In the genomic region with DNA sequence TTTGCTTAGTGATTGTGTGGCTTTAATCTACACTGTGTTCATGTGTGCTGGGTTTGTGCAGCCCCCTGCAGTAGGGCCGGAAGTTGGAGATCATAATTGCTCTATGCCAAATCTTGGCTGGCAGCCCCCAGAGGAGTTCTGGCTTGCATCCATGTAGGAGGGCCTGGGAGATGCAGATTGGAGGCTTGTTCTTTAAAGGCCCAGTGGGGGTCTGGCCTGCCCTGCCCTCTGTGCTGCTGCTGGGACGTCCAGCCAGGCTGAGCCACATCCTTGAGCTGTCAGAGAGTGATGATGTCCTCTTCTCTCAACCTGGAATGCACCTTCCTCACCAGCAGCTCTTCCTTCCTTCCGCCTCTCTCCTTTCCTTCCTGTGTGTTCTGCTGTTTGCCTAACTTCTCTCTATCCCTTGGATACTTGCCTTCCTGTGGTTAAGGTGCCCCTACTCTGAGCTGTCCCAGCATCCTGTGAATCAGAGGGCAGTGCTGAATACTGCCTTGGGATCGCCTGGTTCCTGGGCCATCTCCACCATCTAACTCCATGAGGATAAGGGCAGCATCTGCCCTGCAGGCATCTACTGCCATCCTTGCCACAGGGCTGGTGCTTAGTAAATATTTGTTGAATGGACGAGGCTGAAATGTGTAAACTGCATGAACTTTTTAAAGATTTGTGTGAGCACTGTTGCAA, we compare ENCODE assay signal across 13 cellular contexts. TPM values are rescaled to one million over a fixed set of nuclear protein-coding genes. Genes with fewer than 3 reads are reported as not detected.
DNase-seq lines count a peak whose midpoint lies in the region; ATAC-seq and TF ChIP-seq lines count a peak whose summit lies in the region.
"Had no signal": no experiment of that assay in that cellular context is flagged by ENCODE, and none has a peak within 500 bp of the region (broad histone marks: within the 10 kb centered on the region; RNA-seq: fewer than 3 reads in every experiment).

No MANE protein-coding gene starts in this region.

- H2AFZ ChIP-seq in GM23248 (no peak overlapping the region), osteoblast (ENCODE audit: low read length) (no peak overlapping the region)

- peaks cover 100% of the 10 kb centered on the region for H3K79me2 ChIP-seq in GM23248 (ENCODE audit: insufficient read depth)
- H3K79me2 ChIP-seq in osteoblast (ENCODE audit: insufficient read depth, low read length), result peaks cover 94% of the 10 kb centered on the region

- peak overlapping the region; percentile 57 for H3K27ac Mint-ChIP-seq in endothelial cell (ENCODE audit: unreplicated experiment)
- H3K27ac Mint-ChIP-seq: natural killer cell had no signal

- peak; percentile 35 for DNase-seq in GM23248
- DNase-seq in SJCRH30, result peak; percentile 73 to 76
- DNase-seq in endothelial cell (ENCODE audit: low spot score), result peak; percentile 13
- DNase-seq in osteoblast (ENCODE audit: insufficient read length, low spot score, missing footprints), result peak; percentile 86
- no peak for DNase-seq in NCI-H526 (lab: John Stamatoyannopoulos, UW)
- no peak for DNase-seq in KG1 (lab: John Stamatoyannopoulos, UW)
- DNase-seq: activated CD8-positive, alpha-beta memory T cell treated with anti-CD3 and anti-CD28 coated beads, Interleukin-2, amount 50 U/mL, for 48 hours; left cardiac atrium; natural killer cell; NCI-H345 had no signal

- in situ Hi-C loops in GM23248 (cut with MboI), result no loop called here

- H4K20me1 ChIP-seq in GM23248 (ENCODE audit: insufficient read depth) (peaks cover 7% of the 10 kb centered on the region; the same call in 1 of the 2 replicates), osteoblast (ENCODE audit: insufficient read depth, low read length) (peaks cover 30% of the 10 kb centered on the region)

- H3K9ac ChIP-seq in GM23248, result no peak overlapping the region

- H3K4me1 ChIP-seq in GM23248 (ENCODE audit: insufficient read depth) (peaks cover 14% of the 10 kb centered on the region), SJCRH30 (peaks cover 8% of the 10 kb centered on the region), osteoblast (ENCODE audit: insufficient read depth, low read length) (peaks cover 21% of the 10 kb centered on the region)

- H3K9me2 ChIP-seq in GM23248 (ENCODE audit: insufficient read depth), result no peaks in the 10 kb centered on the region

- no peaks in the 10 kb centered on the region for H3K9me3 Mint-ChIP-seq in endothelial cell (ENCODE audit: unreplicated experiment)
- H3K9me3 Mint-ChIP-seq: natural killer cell had no signal

- H3K27me3 ChIP-seq in GM23248 (replicated peaks; ENCODE audit: insufficient read depth) (no peaks in the 10 kb centered on the region), SJCRH30 (no peaks in the 10 kb centered on the region), osteoblast (ENCODE audit: insufficient read depth, low read length) (no peaks in the 10 kb centered on the region)

- ATAC-seq in HG03039 (IDR thresholded peaks at IDR 0.05; ENCODE audit: unreplicated experiment), result no peak
- no peak for ATAC-seq in HG03139 (IDR thresholded peaks at IDR 0.05; ENCODE audit: unreplicated experiment)
- ATAC-seq: left cardiac atrium, natural killer cell had no signal

- peak overlapping the region; percentile 14 for H3K4me3 Mint-ChIP-seq in endothelial cell (ENCODE audit: unreplicated experiment)
- H3K4me3 Mint-ChIP-seq: natural killer cell had no signal

- H3K27me3 Mint-ChIP-seq in endothelial cell (ENCODE audit: unreplicated experiment), result peaks cover 5% of the 10 kb centered on the region

- 59 to 60% methylated on average over 5 of the region's 5 CpGs for WGBS in GM23248 (ENCODE audit: low coverage in 1 of 2, low lambda C conversion rate in 2 of 2, missing lambda C conversion rate in 2 of 2), 2 experiments

- H3K9me3 ChIP-seq in GM23248 (ENCODE audit: low read depth), result no peaks in the 10 kb centered on the region
- no peaks in the 10 kb centered on the region for H3K9me3 ChIP-seq in SJCRH30 (replicated peaks)
- no peaks in the 10 kb centered on the region for H3K9me3 ChIP-seq in osteoblast (ENCODE audit: low read depth, low read length)

- H3K36me3 ChIP-seq in GM23248 (ENCODE audit: low read depth), result no peaks in the 10 kb centered on the region; the same call in 1 of the 2 replicates
- H3K36me3 ChIP-seq in SJCRH30, result 0 out of 2 replicates have a peak, but pooled peaks cover 4% of the 10 kb centered on the region
- no peaks in the 10 kb centered on the region for H3K36me3 ChIP-seq in osteoblast (ENCODE audit: insufficient read depth, low read length)

- TF ChIP-seq CTCF in endothelial cell (IDR thresholded peaks at IDR 0.05; ENCODE audit: unreplicated experiment) (no peak), osteoblast (IDR thresholded peaks at IDR 0.05; ENCODE audit: extremely low read depth, low read depth, low read length) (no peak)

- peaks cover 9% of the 10 kb centered on the region for H3F3A ChIP-seq in GM23248 (ENCODE audit: insufficient read depth)

- H3K4me3 ChIP-seq in GM23248 (no peak overlapping the region), SJCRH30 (no peak overlapping the region), osteoblast (ENCODE audit: insufficient read depth, low read length) (no peak overlapping the region)
- H3K4me3 ChIP-seq: smooth muscle cell had no signal

- no peak overlapping the region for H3K4me2 ChIP-seq in GM23248 (ENCODE audit: unreplicated experiment)
- H3K4me2 ChIP-seq in osteoblast (ENCODE audit: insufficient read depth, low read length), result no peak overlapping the region
- H3K4me2 ChIP-seq: smooth muscle cell had no signal

- no peak overlapping the region for H3K27ac ChIP-seq in GM23248
- peak overlapping the region; percentile 54 for H3K27ac ChIP-seq in SJCRH30
- H3K27ac ChIP-seq in osteoblast (ENCODE audit: low read depth, low read length), result no peak overlapping the region

- H3K36me3 Mint-ChIP-seq in endothelial cell (ENCODE audit: low read depth, unreplicated experiment), result peaks cover 19% of the 10 kb centered on the region
- H3K36me3 Mint-ChIP-seq: natural killer cell had no signal

- peaks cover 51% of the 10 kb centered on the region for H3K4me1 Mint-ChIP-seq in endothelial cell (ENCODE audit: unreplicated experiment)
- H3K4me1 Mint-ChIP-seq: natural killer cell had no signal

RNA-seq across cellular contexts. Expression of a gene that starts 30.2 kb away (rescaled TPM):
- total RNA-seq in GM23248 (2014; rRNA removed; shearing (Covaris generic)), result 39.1 and 45.6 TPM in 2 replicates
- polyA plus RNA-seq in GM23248 (2016; fragmentation: Nextera tagmentation; extraction: Ambion mirVana), result 21.2 and 22.8 TPM in 2 replicates
- total RNA-seq in SJCRH30 (2014; rRNA removed; shearing (Covaris generic)), result 49.7 and 53.8 TPM in 2 replicates
- 116 TPM for total RNA-seq in endothelial cell (ENCODE audit: unreplicated experiment)
- total RNA-seq in osteoblast, result 80.3 and 106 TPM in 2 replicates

Comparison
In these comparisons a context has a peak if more than half of its experiments do, and no peak if none do; other contexts are left out.
1. DNase-seq: peak in GM23248 (single experiment), SJCRH30 (2 of 2), endothelial cell (single experiment) and osteoblast (single experiment); none in NCI-H526 (0 of 2) and KG1 (single experiment).